ENCODE assay signal across 8 cellular contexts in genomic region chr15:89356634-89357298, GRCh38. TPM values are rescaled to one million over a fixed set of nuclear protein-coding genes. Genes with fewer than 3 reads are reported as not detected.
DNase-seq lines count a peak whose midpoint lies in the region; ATAC-seq and TF ChIP-seq lines count a peak whose summit lies in the region.

No MANE protein-coding gene starts in this region.

- peaks cover 10% of the 10 kb centered on the region; the same call in 1 of the 2 replicates for H3K27me3 ChIP-seq in HCT116 (ENCODE audit: insufficient read depth, low read length)

- H3K27me3 Mint-ChIP-seq in CD14-positive monocyte (ENCODE audit: low read depth in 3 of 3): peaks cover 71 to 86% (median 73%) of the 10 kb centered on the region in 3 donors

- no peak for TF ChIP-seq POLR2A in HCT116 (IDR thresholded peaks at IDR 0.05; ENCODE audit: borderline replicate concordance, extremely low read depth, insufficient read depth, insufficient read length)

- RAD21 ChIA-PET in HCT116 (lab: Charles Lee; ENCODE audit: low non-redundant PET in 1 of 2, low total read pairs in 2 of 2, uncharacterized antibody in 2 of 2, unreplicated experiment in 2 of 2): interaction anchor here (0.7 to 2.1 kb wide), 3 partner anchors 22 to 116 kb away, joined by 3 to 6 read pairs (median 4); partner anchors contain the start of gene POLG (in 1 of the 2)

- H3K27ac Mint-ChIP-seq in CD14-positive monocyte: no peak overlapping the region

- H3K36me3 Mint-ChIP-seq in CD14-positive monocyte: peaks cover 5 to 8% of the 10 kb centered on the region in 2 donors

- intact Hi-C loops in CD14-positive monocyte (cut with micrococcal nuclease) (loop anchor here in 1 of 2 donors (5.0 to 10.0 kb wide), 2 partner anchors 61 to 198 kb away; no protein-coding TSS in a partner anchor), HCT116 (cut with micrococcal nuclease) (loop anchor here (5.0 kb wide), 2 partner anchors 61 to 201 kb away; no protein-coding TSS in a partner anchor), head of caudate nucleus (cut with DNase I) (loop anchor here (5.0 to 10.0 kb wide), 2 partner anchors 61 to 198 kb away; no protein-coding TSS in a partner anchor), sciatic nerve (cut with DNase I) (no loop called here)

- peaks cover 16% of the 10 kb centered on the region for H3K4me1 Mint-ChIP-seq in CD14-positive monocyte

- peak; percentile 37 for TF ChIP-seq CTCF in CD14-positive monocyte (IDR thresholded peaks at IDR 0.05)
- TF ChIP-seq CTCF in HCT116 (IDR thresholded peaks at IDR 0.05 in 2 of 3, conservative IDR thresholded peaks at IDR 0.05 in 1 of 3; ENCODE audit: borderline replicate concordance in 1 of 3, insufficient read depth in 1 of 3, low read depth in 2 of 3, low read length in 2 of 3): peak; percentile 65 to 77 (median 73)

- no peak for DNase-seq in CD14-positive monocyte (ENCODE audit: low spot score)
- no peak for DNase-seq in HCT116 (ENCODE audit: low read depth, low spot score)
- DNase-seq in RPMI8226: peak; percentile 66
- peak in 31 of 42 donors; percentile 43 to 85 (median 67) for DNase-seq in head of caudate nucleus
- DNase-seq in activated T-cell treated with anti-CD3 and anti-CD28 coated beads for 4 hours: no peak
- DNase-seq in GOT3 (lab: John Stamatoyannopoulos, UW): no peak
- no peak for DNase-seq in sciatic nerve (ENCODE audit: low spot score)

- no peaks in the 10 kb centered on the region for H3K79me2 ChIP-seq in HCT116 (ENCODE audit: insufficient read depth, low read length)

- no peaks in the 10 kb centered on the region for H3K9me2 ChIP-seq in HCT116 (ENCODE audit: insufficient read depth)

- H3K4me1 ChIP-seq in HCT116 (ENCODE audit: control insufficient read depth in 1 of 2, insufficient read depth in 2 of 2, low read length in 2 of 2): peaks cover 2 to 16% of the 10 kb centered on the region in 2 experiments; a peak in 1 of 4 replicates

- H3K36me3 ChIP-seq in HCT116 (ENCODE audit: control insufficient read depth in 1 of 2, insufficient read depth in 2 of 2, low read length in 2 of 2): no peaks in the 10 kb centered on the region

- H3K9me3 ChIP-seq in HCT116 (ENCODE audit: control insufficient read depth in 1 of 2, insufficient read depth in 1 of 2, low read depth in 1 of 2, low read length in 2 of 2): no peaks in the 10 kb centered on the region

- no peak overlapping the region for H3K4me2 ChIP-seq in HCT116 (ENCODE audit: low read length)

- H3K4me3 Mint-ChIP-seq in CD14-positive monocyte: peak overlapping the region in 1 of 2 donors; percentile 61

- no TSS peak for BruUV-seq in HCT116 (replicated peaks; lab: Mats Ljungman, UMichigan)

- peaks cover 0 to 16% (median 12%) of the 10 kb centered on the region in 7 donors for H3K9me3 Mint-ChIP-seq in CD14-positive monocyte

- ATAC-seq in HCT116 (peak; percentile 61), sciatic nerve (no peak), GM19455 (IDR thresholded peaks at IDR 0.05; ENCODE audit: unreplicated experiment) (no peak)

- H3K27ac ChIP-seq in HCT116 (ENCODE audit: low read depth, low read length): no peak overlapping the region

- POLR2A ChIA-PET in HCT116 (lab: Charles Lee): no interaction called here

- peak; percentile 59 for TF ChIP-seq RAD21 in HCT116 (IDR thresholded peaks at IDR 0.05; ENCODE audit: low read depth)

- H2AFZ ChIP-seq in HCT116 (ENCODE audit: low read depth, low read length, poor library complexity, severe bottlenecking): peak overlapping the region; percentile 86

- H3K4me3 ChIP-seq in HCT116 (replicated peaks in 1 of 2; ENCODE audit: low read depth in 1 of 2, low read length in 2 of 2): no peak overlapping the region

- H4K20me1 ChIP-seq in HCT116 (ENCODE audit: insufficient read depth): no peaks in the 10 kb centered on the region

- CTCF ChIA-PET in HCT116 (lab: Charles Lee): interaction anchor here (0.5 to 5.8 kb wide), 16 partner anchors 10 to 218 kb away, joined by 3 to 185 read pairs (median 5); partner anchors contain the start of genes POLG and TICRR

- H3K9ac ChIP-seq in HCT116 (ENCODE audit: low read length): no peak overlapping the region

TF ChIP-seq in HCT116, 20 proteins besides CTCF, POLR2A, EP300 and RAD21:
- no peak for TF ChIP-seq FOSL1 (IDR thresholded peaks at IDR 0.05; ENCODE audit: low read depth)
- TF ChIP-seq, protein P1, sequence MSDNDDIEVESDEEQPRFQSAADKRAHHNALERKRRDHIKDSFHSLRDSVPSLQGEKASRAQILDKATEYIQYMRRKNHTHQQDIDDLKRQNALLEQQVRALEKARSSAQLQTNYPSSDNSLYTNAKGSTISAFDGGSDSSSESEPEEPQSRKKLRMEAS (IDR thresholded peaks at IDR 0.05): peak; percentile 47

RNA-seq across cellular contexts. Expression of gene POLG, which starts 22.1 kb away (rescaled TPM):
- polyA plus RNA-seq in CD14-positive monocyte: 10 to 100 TPM; 19.2 to 21.6 TPM
- total RNA-seq in HCT116 (2021; ENCODE audit: unreplicated experiment): 72.7 TPM
- polyA plus RNA-seq in HCT116 (2012): 47.7 and 50.2 TPM in 2 replicates
- total RNA-seq in sciatic nerve: 64.3 TPM

Comparison
In these comparisons a context has a peak if more than half of its experiments do, and no peak if none do; other contexts are left out.
1. DNase-seq: peak in RPMI8226 (single experiment) and head of caudate nucleus (31 of 42); none in CD14-positive monocyte (single experiment), HCT116 (single experiment), activated T-cell treated with anti-CD3 and anti-CD28 coated beads for 4 hours (single experiment), GOT3 (single experiment) and sciatic nerve (single experiment).